ENCODE assay signal across 9 cellular contexts in genomic region chr20:44738779-44739477, GRCh38. TPM values are rescaled to one million over a fixed set of nuclear protein-coding genes. Genes with fewer than 3 reads are reported as not detected.
A peak's percentile ranks its signal among the peaks of the same experiment; 100 is the strongest.
DNase-seq lines count a peak whose midpoint lies in the region; ATAC-seq and TF ChIP-seq lines count a peak whose summit lies in the region.
"Had no signal": no experiment of that assay in that cellular context is flagged by ENCODE, and none has a peak within 500 bp of the region (broad histone marks: within the 10 kb centered on the region; RNA-seq: fewer than 3 reads in every experiment).

No MANE protein-coding gene starts in this region.

- no peak overlapping the region for H3K14ac ChIP-seq in trophoblast cell (ENCODE audit: low read length)

- TF ChIP-seq POLR2A in gastroesophageal sphincter (IDR thresholded peaks at IDR 0.05), result no peak
- no peak for TF ChIP-seq POLR2A in esophagus muscularis mucosa (IDR thresholded peaks at IDR 0.05; ENCODE audit: low read depth)

- H4K12ac ChIP-seq in trophoblast cell (ENCODE audit: low read depth, low read length), result no peak overlapping the region

- no peak overlapping the region for H4K91ac ChIP-seq in trophoblast cell (ENCODE audit: low read depth, low read length)

- H3K9ac ChIP-seq in trophoblast cell (ENCODE audit: low read length), result no peak overlapping the region

- intact Hi-C loops in Caco-2 (cut with micrococcal nuclease; ENCODE audit: unreplicated experiment), result loop anchor here (10.0 kb wide), 3 partner anchors 204 to 524 kb away; partner anchors contain the start of genes OSER1 and TTPAL
- intact Hi-C loops in esophagus muscularis mucosa (cut with DNase I), result loop anchor here (10.0 kb wide), 2 partner anchors 124 to 354 kb away; no protein-coding TSS in a partner anchor

- H3K18ac ChIP-seq in trophoblast cell (ENCODE audit: low read length), result no peak overlapping the region

- DNase-seq in Caco-2 (peak; percentile 96 to 98), HEK293T (ENCODE audit: extremely low spot score) (peak; percentile 89), NCI-H82 treated with DMSO at 0.1 percent for 48 hours (lab: John Stamatoyannopoulos, UW; ENCODE audit: unreplicated experiment) (peak; percentile 77), trophoblast cell (peak; percentile 66 to 81), esophagus muscularis mucosa (ENCODE audit: extremely low spot score) (no peak)

- no peak for TF ChIP-seq EP300 in gastroesophageal sphincter (IDR thresholded peaks at IDR 0.05)
- TF ChIP-seq EP300 in esophagus muscularis mucosa (IDR thresholded peaks at IDR 0.05), result no peak

- no peak overlapping the region for H3K23ac ChIP-seq in trophoblast cell (ENCODE audit: low read length)

- no peak overlapping the region for H2BK12ac ChIP-seq in trophoblast cell (ENCODE audit: low read length)

- no peak overlapping the region for H3K4me2 ChIP-seq in trophoblast cell (ENCODE audit: low read length)

- no peaks in the 10 kb centered on the region for H3K79me2 ChIP-seq in trophoblast cell (ENCODE audit: control insufficient read depth, insufficient read depth, low read length, poor library complexity)

- no TSS peak for BruUV-seq in Caco-2 (replicated peaks; lab: Mats Ljungman, UMichigan)

- H3K27me3 ChIP-seq in Caco-2 (replicated peaks; ENCODE audit: control insufficient read depth, insufficient read depth, low read length), result no peaks in the 10 kb centered on the region
- H3K27me3 ChIP-seq in gastroesophageal sphincter, result no peaks in the 10 kb centered on the region
- H3K27me3 ChIP-seq in trophoblast cell (ENCODE audit: insufficient read depth, low read length), result no peaks in the 10 kb centered on the region
- no peaks in the 10 kb centered on the region for H3K27me3 ChIP-seq in esophagus muscularis mucosa

- no peak overlapping the region for H2BK120ac ChIP-seq in trophoblast cell (ENCODE audit: insufficient read depth, low read length, poor library complexity)

- H3K36me3 Mint-ChIP-seq in Caco-2 (ENCODE audit: insufficient read depth, unreplicated experiment), result peaks cover 14% of the 10 kb centered on the region
- no peaks in the 10 kb centered on the region for H3K36me3 Mint-ChIP-seq in activated T-helper 17 cell treated with anti-CD3 and anti-CD28 coated beads, Interleukin-2, amount 50 U/mL, for 72 hours (ENCODE audit: low read depth)

- POLR2A ChIA-PET in Caco-2 (lab: Charles Lee), result interaction anchor here (0.9 kb wide), 1 partner anchor 146 kb away, joined by 3 read pairs; the partner anchor contains the start of gene YWHAB
- POLR2A ChIA-PET in HEK293T (lab: Yijun Ruan, JAX), result no interaction called here

- H3K4me3 Mint-ChIP-seq in Caco-2 (ENCODE audit: unreplicated experiment), result peak overlapping the region; percentile 56
- peak overlapping the region; percentile 75 for H3K4me3 Mint-ChIP-seq in activated T-helper 17 cell treated with anti-CD3 and anti-CD28 coated beads, Interleukin-2, amount 50 U/mL, for 72 hours
- H3K4me3 Mint-ChIP-seq: nephron had no signal

- H3K9me3 ChIP-seq in Caco-2 (no peaks in the 10 kb centered on the region), gastroesophageal sphincter (no peaks in the 10 kb centered on the region), trophoblast cell (ENCODE audit: insufficient read depth, low read depth, low read length) (peaks cover 3% of the 10 kb centered on the region), esophagus muscularis mucosa (no peaks in the 10 kb centered on the region)

- H3K9me3 Mint-ChIP-seq in Caco-2 (ENCODE audit: unreplicated experiment), result peaks cover 10% of the 10 kb centered on the region
- peaks cover 9% of the 10 kb centered on the region for H3K9me3 Mint-ChIP-seq in activated T-helper 17 cell treated with anti-CD3 and anti-CD28 coated beads, Interleukin-2, amount 50 U/mL, for 72 hours
- H3K9me3 Mint-ChIP-seq: nephron had no signal

- H3K36me3 ChIP-seq in Caco-2 (ENCODE audit: control insufficient read depth, insufficient read depth, low read length) (no peaks in the 10 kb centered on the region), gastroesophageal sphincter (no peaks in the 10 kb centered on the region), trophoblast cell (ENCODE audit: control insufficient read depth in 1 of 2, insufficient read depth in 2 of 2, low read length in 2 of 2) (no peaks in the 10 kb centered on the region), esophagus muscularis mucosa (no peaks in the 10 kb centered on the region)

- no peak overlapping the region for H3K4ac ChIP-seq in trophoblast cell (ENCODE audit: low read depth, low read length)

- peak; percentile 84 for ATAC-seq in activated T-helper 17 cell treated with anti-CD3 and anti-CD28 coated beads, Interleukin-2, amount 50 U/mL, for 72 hours (replicated peaks)
- ATAC-seq in gastroesophageal sphincter (peak; percentile 59), HG02678 (IDR thresholded peaks at IDR 0.05; ENCODE audit: unreplicated experiment) (no peak)

- H3K4me3 ChIP-seq in Caco-2 (ENCODE audit: low read depth, low read length), result no peak overlapping the region
- no peak overlapping the region for H3K4me3 ChIP-seq in gastroesophageal sphincter
- H3K4me3 ChIP-seq in trophoblast cell (ENCODE audit: low read depth, low read length), result no peak overlapping the region
- no peak overlapping the region for H3K4me3 ChIP-seq in esophagus muscularis mucosa

- H4K8ac ChIP-seq in trophoblast cell (ENCODE audit: low read depth, low read length), result no peak overlapping the region

- no peak overlapping the region for H2BK5ac ChIP-seq in trophoblast cell (ENCODE audit: low read depth, low read length, poor library complexity)

- no peak overlapping the region for H2AK5ac ChIP-seq in trophoblast cell (ENCODE audit: low read length)

- H2AFZ ChIP-seq in trophoblast cell (ENCODE audit: insufficient read depth, low read length, poor library complexity), result no peak overlapping the region

- H3K27ac Mint-ChIP-seq in Caco-2 (ENCODE audit: unreplicated experiment), result no peak overlapping the region
- peak overlapping the region; percentile 58 for H3K27ac Mint-ChIP-seq in activated T-helper 17 cell treated with anti-CD3 and anti-CD28 coated beads, Interleukin-2, amount 50 U/mL, for 72 hours

- H3K79me1 ChIP-seq in trophoblast cell (ENCODE audit: low read length), result no peaks in the 10 kb centered on the region

- H3K27ac ChIP-seq in gastroesophageal sphincter (peak overlapping the region in 1 of 4 donors; percentile 37), trophoblast cell (ENCODE audit: low read depth, low read length) (no peak overlapping the region), esophagus muscularis mucosa (replicated peaks in 1 of 4) (peak overlapping the region in 1 of 4 donors; percentile 20)

- TF ChIP-seq CTCF in Caco-2 (IDR thresholded peaks at IDR 0.05; ENCODE audit: insufficient read depth in 1 of 2, low read depth in 1 of 2, low read length in 1 of 2, severe bottlenecking in 1 of 2, unreplicated experiment in 1 of 2) (no peak), gastroesophageal sphincter (IDR thresholded peaks at IDR 0.05) (no peak), esophagus muscularis mucosa (IDR thresholded peaks at IDR 0.05) (no peak)

- 46 to 60% methylated on average over 3 to 5 of the region's 7 CpGs for WGBS in gastroesophageal sphincter (ENCODE audit: low coverage in 1 of 2), 2 donors
- WGBS in trophoblast cell (ENCODE audit: extremely low coverage, insufficient coverage, insufficient read length), result no CpG with 5 or more reads among the region's 7 CpGs
- 64% methylated on average over 7 of the region's 7 CpGs for WGBS in esophagus muscularis mucosa

- peaks cover 16% of the 10 kb centered on the region for H3K4me1 Mint-ChIP-seq in Caco-2 (ENCODE audit: low read depth, unreplicated experiment)
- peaks cover 14% of the 10 kb centered on the region for H3K4me1 Mint-ChIP-seq in activated T-helper 17 cell treated with anti-CD3 and anti-CD28 coated beads, Interleukin-2, amount 50 U/mL, for 72 hours

- H3K27me3 Mint-ChIP-seq in Caco-2 (ENCODE audit: insufficient read depth, unreplicated experiment), result no peaks in the 10 kb centered on the region
- no peaks in the 10 kb centered on the region for H3K27me3 Mint-ChIP-seq in activated T-helper 17 cell treated with anti-CD3 and anti-CD28 coated beads, Interleukin-2, amount 50 U/mL, for 72 hours

- CTCF ChIA-PET in Caco-2 (lab: Charles Lee) (interaction anchor here (0.7 to 2.0 kb wide), 8 partner anchors 9 to 1568 kb away, joined by 3 to 27 read pairs (median 5); no protein-coding TSS in a partner anchor), HEK293T (lab: Yijun Ruan, JAX) (interaction anchor here (1.0 to 1.3 kb wide), 3 partner anchors 9 to 128 kb away, joined by 4 to 6 read pairs (median 4); no protein-coding TSS in a partner anchor)

- H3K4me1 ChIP-seq in Caco-2 (peaks cover 12% of the 10 kb centered on the region), gastroesophageal sphincter (peaks cover 0 to 56% (median 0%) of the 10 kb centered on the region in 3 donors), trophoblast cell (ENCODE audit: control insufficient read depth in 1 of 2, insufficient read depth in 2 of 2, low read length in 2 of 2) (no peaks in the 10 kb centered on the region), esophagus muscularis mucosa (peaks cover 12 to 60% (median 35%) of the 10 kb centered on the region in 4 donors)

TF ChIP-seq in HEK293T, 16 proteins besides CTCF, POLR2A, EP300 and RAD21 (continues in another document):
- no peak for TF ChIP-seq ELF4 (IDR thresholded peaks at IDR 0.05)
- TF ChIP-seq LEF1 (IDR thresholded peaks at IDR 0.05; ENCODE audit: borderline replicate concordance), result no peak
- no peak for TF ChIP-seq NFRKB (IDR thresholded peaks at IDR 0.05)
- no peak for TF ChIP-seq BHLHE40 (IDR thresholded peaks at IDR 0.05; ENCODE audit: borderline replicate concordance)
- TF ChIP-seq FOXM1 (IDR thresholded peaks at IDR 0.05; ENCODE audit: borderline replicate concordance), result no peak
- TF ChIP-seq FOXA1 (IDR thresholded peaks at IDR 0.05), result no peak
- TF ChIP-seq PKNOX1 (IDR thresholded peaks at IDR 0.05), result peak; percentile 72

RNA-seq across cellular contexts. Expression of gene KCNK15, which starts 6.7 kb away (rescaled TPM):
- total RNA-seq in Caco-2 (2022), result 2.9 and 3.4 TPM in 2 replicates
- under 1 TPM; 0.09 to 0.11 TPM for total RNA-seq in activated T-helper 17 cell treated with anti-CD3 and anti-CD28 coated beads, Interleukin-2, amount 50 U/mL, for 72 hours
- 1 to 10 TPM; 1.3 to 4.7 (median 2.8) TPM for total RNA-seq in gastroesophageal sphincter
- not detected in 2 replicates for polyA plus RNA-seq in trophoblast cell (2013)
- total RNA-seq in esophagus muscularis mucosa, result 1 to 10 TPM; 3.6 to 5.6 (median 5.0) TPM

RNA-seq across cellular contexts. Expression of gene CCN5, which starts 23.8 kb away (rescaled TPM):
- total RNA-seq in Caco-2 (2022) (not detected in 2 replicates), gastroesophageal sphincter (100 to 1,000 TPM in 3 of 4 donors, 10 to 100 TPM in 1; 52.9 to 359 (median 146) TPM), esophagus muscularis mucosa (100 to 1,000 TPM; 350 to 833 (median 456) TPM)
- total RNA-seq in activated T-helper 17 cell treated with anti-CD3 and anti-CD28 coated beads, Interleukin-2, amount 50 U/mL, for 72 hours, result not detected
- not detected in 2 replicates for polyA plus RNA-seq in trophoblast cell (2013)

Comparison
In these comparisons a context has a peak if more than half of its experiments do, and no peak if none do; other contexts are left out.
1. RNA of gene CCN5, which starts 23.8 kb away (total RNA-seq): 350 to 833 TPM in esophagus muscularis mucosa and 52.9 to 359 TPM in gastroesophageal sphincter; not detected in Caco-2 and not detected in activated T-helper 17 cell treated with anti-CD3 and anti-CD28 coated beads, Interleukin-2, amount 50 U/mL, for 72 hours; every median in the first group is over 10 times any median in the second.